21 cellular contexts compared by ENCODE assay signal in the genomic region with DNA sequence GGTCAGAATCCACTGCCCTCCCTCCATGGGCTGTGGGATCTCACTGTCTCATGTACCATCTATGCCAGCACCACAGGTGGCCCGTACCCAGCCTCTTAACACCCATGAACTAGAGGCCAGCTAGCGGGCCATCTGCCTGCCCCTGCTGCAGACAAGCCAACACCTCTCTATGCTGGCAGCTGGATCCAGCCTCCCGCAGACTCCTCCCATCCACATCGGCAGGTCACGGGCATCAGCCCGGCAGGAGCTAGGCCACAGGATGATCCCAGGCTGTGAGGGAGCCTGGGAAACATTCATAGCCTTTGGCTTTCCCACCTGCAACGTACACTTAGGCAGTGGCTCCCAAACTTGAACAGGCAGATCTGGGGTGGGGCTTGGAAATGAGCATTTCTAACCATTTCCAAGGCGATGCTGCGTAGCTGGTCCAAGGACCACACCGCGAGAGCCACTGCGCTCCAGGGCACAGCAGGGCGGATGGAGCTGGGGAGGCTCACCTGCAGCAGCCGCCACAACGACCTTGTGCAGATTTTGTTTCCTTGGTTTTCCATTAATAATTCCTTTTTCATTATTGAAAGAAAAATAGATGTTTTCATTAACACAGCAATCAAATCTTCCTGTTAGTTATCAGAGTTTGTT.
DNase-seq lines count a peak whose midpoint lies in the region; ATAC-seq, FAIRE-seq and TF ChIP-seq lines count a peak whose summit lies in the region.
"Had no signal": no experiment of that assay in that cellular context is flagged by ENCODE, and none has a peak within 500 bp of the region (broad histone marks: within the 10 kb centered on the region; RNA-seq: fewer than 3 reads in every experiment).

No MANE protein-coding gene starts in this region.

- H3K36me3 Mint-ChIP-seq in WTC11, result no peaks in the 10 kb centered on the region
- H3K36me3 Mint-ChIP-seq in nephron progenitor cell (ENCODE audit: low read depth), result no peaks in the 10 kb centered on the region
- no peaks in the 10 kb centered on the region for H3K36me3 Mint-ChIP-seq in activated CD8-positive, alpha-beta memory T cell treated with anti-CD3 and anti-CD28 coated beads, Interleukin-2, amount 10 ng/mL, durations not matched to agents 7 days and 5 days
- H3K36me3 Mint-ChIP-seq in activated T-helper 17 cell treated with anti-CD3 and anti-CD28 coated beads, Interleukin-2, amount 50 U/mL, for 72 hours (ENCODE audit: low read depth), result no peaks in the 10 kb centered on the region
- H3K36me3 Mint-ChIP-seq: CD8-positive, alpha-beta T cell; IgD-negative memory B cell had no signal

- CTCF ChIA-PET in HepG2 (lab: Yijun Ruan, JAX; ENCODE audit: low intra/inter-chr PET ratio, low total read pairs) (no interaction called here), WTC11 (lab: Charles Lee) (interaction anchor here (0.9 to 1.4 kb wide), 3 partner anchors 116 to 194 kb away, joined by 3 to 7 read pairs (median 4); no protein-coding TSS in a partner anchor)
- CTCF ChIA-PET in activated CD8-positive, alpha-beta memory T cell treated with anti-CD3 and anti-CD28 coated beads, Interleukin-2, amount 10 ng/mL, durations not matched to agents 7 days and 5 days (lab: Charles Lee), result no interaction called here

- in situ Hi-C loops in HepG2 (cut with HindIII; ENCODE audit: extremely low pct_ligation_motif_present, low pct_unique_long_range_greater_than_20kb), result loop anchor here (5.0 kb wide), 1 partner anchor 189 kb away; no protein-coding TSS in a partner anchor

- TF ChIP-seq EP300 in HepG2 (IDR thresholded peaks at IDR 0.05; ENCODE audit: low read depth in 2 of 2, low read length in 2 of 2) (no peak), HepG2 (CRISPR knock-in tag; IDR thresholded peaks at IDR 0.05; ENCODE audit: borderline replicate concordance) (no peak)

- intact Hi-C loops in HepG2 (cut with micrococcal nuclease; ENCODE audit: unreplicated experiment) (loop anchor here (5.0 kb wide), 1 partner anchor 114 kb away; a partner anchor contains a TSS), right lobe of liver (cut with DNase I) (no loop called here), upper lobe of right lung (cut with DNase I) (no loop called here)

- no peak overlapping the region for H3K4me3 ChIP-seq in HepG2 (replicated peaks in 1 of 3; ENCODE audit: insufficient read depth in 1 of 3, low read depth in 2 of 3, low read length in 3 of 3)
- H3K4me3 ChIP-seq in right lobe of liver, result no peak overlapping the region
- H3K4me3 ChIP-seq in upper lobe of right lung, result no peak overlapping the region

- POLR2A ChIA-PET in HepG2 (lab: Yijun Ruan, JAX), result no interaction called here
- POLR2A ChIA-PET in WTC11 (lab: Charles Lee), result no interaction called here

- no peaks in the 10 kb centered on the region for H3K4me1 ChIP-seq in HepG2 (ENCODE audit: insufficient read depth, low read length)
- peaks cover 0 to 11% (median 2%) of the 10 kb centered on the region in 4 donors for H3K4me1 ChIP-seq in right lobe of liver
- H3K4me1 ChIP-seq in upper lobe of right lung, result no peaks in the 10 kb centered on the region

- TF ChIP-seq POLR2A in HepG2 (IDR thresholded peaks at IDR 0.05; ENCODE audit: insufficient read depth in 1 of 2, low read depth in 2 of 2, low read length in 2 of 2) (no peak), right lobe of liver (IDR thresholded peaks at IDR 0.05) (no peak)

- H3K27me3 Mint-ChIP-seq in WTC11 (ENCODE audit: low read depth), result no peaks in the 10 kb centered on the region
- H3K27me3 Mint-ChIP-seq in nephron progenitor cell (ENCODE audit: low read depth, poor library complexity), result peaks cover 3% of the 10 kb centered on the region
- peaks cover 13% of the 10 kb centered on the region for H3K27me3 Mint-ChIP-seq in activated CD8-positive, alpha-beta memory T cell treated with anti-CD3 and anti-CD28 coated beads, Interleukin-2, amount 10 ng/mL, durations not matched to agents 7 days and 5 days
- peaks cover 10% of the 10 kb centered on the region for H3K27me3 Mint-ChIP-seq in activated T-helper 17 cell treated with anti-CD3 and anti-CD28 coated beads, Interleukin-2, amount 50 U/mL, for 72 hours

- H4K20me1 ChIP-seq in HepG2 (ENCODE audit: insufficient read depth, low read length), result peaks cover 2% of the 10 kb centered on the region; the same call in 1 of the 2 replicates

- DNase-seq in HepG2 (ENCODE audit: low spot score) (no peak), right lobe of liver (no peak), WTC11 (ENCODE audit: low spot score) (no peak), nephron progenitor cell (no peak), upper lobe of right lung (no peak), NCI-H446 (lab: John Stamatoyannopoulos, UW) (no peak)
- DNase-seq in activated CD8-positive, alpha-beta memory T cell treated with anti-CD3 and anti-CD28 coated beads, Interleukin-2, amount 10 ng/mL, durations not matched to agents 7 days and 5 days, result no peak
- DNase-seq: AML-193, C1 segment of cervical spinal cord, H9, NCI-H1417 treated with DMSO at 0.1 percent for 48 hours, NCI-H1930, NCI-H2227 treated with DMSO at 0.1 percent for 48 hours, NCI-H526 treated with DMSO at 0.1 percent for 48 hours, OCI-M1, Right ventricle myocardium superior had no signal

- TF ChIP-seq RAD21 in HepG2 (CRISPR knock-in tag; IDR thresholded peaks at IDR 0.05), result no peak

- H3K4me2 ChIP-seq in HepG2 (ENCODE audit: low read depth, low read length), result no peak overlapping the region

- peaks cover 5 to 43% of the 10 kb centered on the region in 2 experiments; a peak in 4 of 5 replicates for H3K27me3 ChIP-seq in HepG2 (ENCODE audit: control insufficient read depth in 1 of 2, insufficient read depth in 2 of 2, low read length in 2 of 2)
- H3K27me3 ChIP-seq in right lobe of liver, result no peaks in the 10 kb centered on the region
- H3K27me3 ChIP-seq in upper lobe of right lung, result no peaks in the 10 kb centered on the region

- H3K9me3 Mint-ChIP-seq in WTC11 (no peaks in the 10 kb centered on the region), nephron progenitor cell (no peaks in the 10 kb centered on the region)
- H3K9me3 Mint-ChIP-seq in activated CD8-positive, alpha-beta memory T cell treated with anti-CD3 and anti-CD28 coated beads, Interleukin-2, amount 10 ng/mL, durations not matched to agents 7 days and 5 days (ENCODE audit: low read depth), result no peaks in the 10 kb centered on the region
- no peaks in the 10 kb centered on the region for H3K9me3 Mint-ChIP-seq in activated T-helper 17 cell treated with anti-CD3 and anti-CD28 coated beads, Interleukin-2, amount 50 U/mL, for 72 hours
- H3K9me3 Mint-ChIP-seq: CD8-positive, alpha-beta T cell; H9 had no signal

- H3K27ac Mint-ChIP-seq in WTC11, result no peak overlapping the region
- H3K27ac Mint-ChIP-seq in nephron progenitor cell, result peak overlapping the region; percentile 55
- no peak overlapping the region for H3K27ac Mint-ChIP-seq in activated CD8-positive, alpha-beta memory T cell treated with anti-CD3 and anti-CD28 coated beads, Interleukin-2, amount 10 ng/mL, durations not matched to agents 7 days and 5 days
- no peak overlapping the region for H3K27ac Mint-ChIP-seq in activated T-helper 17 cell treated with anti-CD3 and anti-CD28 coated beads, Interleukin-2, amount 50 U/mL, for 72 hours
- H3K27ac Mint-ChIP-seq: CD8-positive, alpha-beta T cell; IgD-negative memory B cell had no signal

- H3K36me3 ChIP-seq in HepG2 (replicated peaks in 1 of 2; ENCODE audit: control insufficient read depth in 1 of 2, insufficient read depth in 2 of 2, low read length in 2 of 2) (no peaks in the 10 kb centered on the region), right lobe of liver (no peaks in the 10 kb centered on the region), upper lobe of right lung (no peaks in the 10 kb centered on the region)

- H3K79me2 ChIP-seq in HepG2 (ENCODE audit: insufficient read depth, low read length), result no peaks in the 10 kb centered on the region

- ATAC-seq in HepG2, result no peak
- ATAC-seq in right lobe of liver, result no peak
- ATAC-seq in WTC11, result peak; percentile 24; the same call in 1 of the 2 replicates
- peak; percentile 19 for ATAC-seq in upper lobe of right lung
- no peak for ATAC-seq in activated CD8-positive, alpha-beta memory T cell treated with anti-CD3 and anti-CD28 coated beads, Interleukin-2, amount 10 ng/mL, durations not matched to agents 7 days and 5 days
- no peak for ATAC-seq in activated T-helper 17 cell treated with anti-CD3 and anti-CD28 coated beads, Interleukin-2, amount 50 U/mL, for 72 hours (replicated peaks)
- ATAC-seq: CD8-positive, alpha-beta T cell had no signal

- TF ChIP-seq CTCF in HepG2 (CRISPR knock-in tag; IDR thresholded peaks at IDR 0.05) (no peak), right lobe of liver (IDR thresholded peaks at IDR 0.05) (no peak), WTC11 (IDR thresholded peaks at IDR 0.05) (no peak), nephron progenitor cell (IDR thresholded peaks at IDR 0.05) (no peak), upper lobe of right lung (IDR thresholded peaks at IDR 0.05) (no peak)

- FAIRE-seq in HepG2 (lab: Jason Lieb, UNC), result no peak
- FAIRE-seq: G401.6, GM12892 had no signal

- H3K4me3 Mint-ChIP-seq in WTC11 (no peak overlapping the region), nephron progenitor cell (no peak overlapping the region)
- no peak overlapping the region for H3K4me3 Mint-ChIP-seq in activated CD8-positive, alpha-beta memory T cell treated with anti-CD3 and anti-CD28 coated beads, Interleukin-2, amount 10 ng/mL, durations not matched to agents 7 days and 5 days
- no peak overlapping the region for H3K4me3 Mint-ChIP-seq in activated T-helper 17 cell treated with anti-CD3 and anti-CD28 coated beads, Interleukin-2, amount 50 U/mL, for 72 hours
- H3K4me3 Mint-ChIP-seq: CD8-positive, alpha-beta T cell; H9; IgD-negative memory B cell had no signal

- no peak overlapping the region for H3K27ac ChIP-seq in HepG2 (ENCODE audit: extremely low read length, insufficient read depth, low read length)
- no peak overlapping the region for H3K27ac ChIP-seq in right lobe of liver
- no peak overlapping the region for H3K27ac ChIP-seq in upper lobe of right lung

- H3K9ac ChIP-seq in HepG2 (ENCODE audit: insufficient read depth, low read depth, low read length), result no peak overlapping the region

- no peak overlapping the region for H2AFZ ChIP-seq in HepG2 (ENCODE audit: low read length)

- WGBS in HepG2 (ENCODE audit: low lambda C conversion rate), result 77% methylated on average over 12 of the region's 15 CpGs
- WGBS in right lobe of liver (ENCODE audit: insufficient coverage, low coverage, low lambda C conversion rate, missing lambda C conversion rate), result 94% methylated on average over 6 of the region's 15 CpGs

- no TSS peak for BruUV-seq in HepG2 (replicated peaks; lab: Mats Ljungman, UMichigan)

- no peaks in the 10 kb centered on the region for H3K9me3 ChIP-seq in HepG2 (ENCODE audit: low read length)
- no peaks in the 10 kb centered on the region for H3K9me3 ChIP-seq in right lobe of liver
- H3K9me3 ChIP-seq in upper lobe of right lung, result no peaks in the 10 kb centered on the region

- H3K4me1 Mint-ChIP-seq in WTC11 (peaks cover 24% of the 10 kb centered on the region), nephron progenitor cell (peaks cover 49% of the 10 kb centered on the region)
- no peaks in the 10 kb centered on the region for H3K4me1 Mint-ChIP-seq in activated CD8-positive, alpha-beta memory T cell treated with anti-CD3 and anti-CD28 coated beads, Interleukin-2, amount 10 ng/mL, durations not matched to agents 7 days and 5 days
- no peaks in the 10 kb centered on the region for H3K4me1 Mint-ChIP-seq in activated T-helper 17 cell treated with anti-CD3 and anti-CD28 coated beads, Interleukin-2, amount 50 U/mL, for 72 hours
- H3K4me1 Mint-ChIP-seq: IgD-negative memory B cell had no signal

Comparison
In these comparisons a context has a peak if more than half of its experiments do, and no peak if none do; other contexts are left out.
1. ATAC-seq: peak in WTC11 (single experiment) and upper lobe of right lung (single experiment); none in HepG2 (single experiment), right lobe of liver (0 of 4), activated CD8-positive, alpha-beta memory T cell treated with anti-CD3 and anti-CD28 coated beads, Interleukin-2, amount 10 ng/mL, durations not matched to agents 7 days and 5 days (single experiment) and activated T-helper 17 cell treated with anti-CD3 and anti-CD28 coated beads, Interleukin-2, amount 50 U/mL, for 72 hours (single experiment).